In the genomic region with DNA sequence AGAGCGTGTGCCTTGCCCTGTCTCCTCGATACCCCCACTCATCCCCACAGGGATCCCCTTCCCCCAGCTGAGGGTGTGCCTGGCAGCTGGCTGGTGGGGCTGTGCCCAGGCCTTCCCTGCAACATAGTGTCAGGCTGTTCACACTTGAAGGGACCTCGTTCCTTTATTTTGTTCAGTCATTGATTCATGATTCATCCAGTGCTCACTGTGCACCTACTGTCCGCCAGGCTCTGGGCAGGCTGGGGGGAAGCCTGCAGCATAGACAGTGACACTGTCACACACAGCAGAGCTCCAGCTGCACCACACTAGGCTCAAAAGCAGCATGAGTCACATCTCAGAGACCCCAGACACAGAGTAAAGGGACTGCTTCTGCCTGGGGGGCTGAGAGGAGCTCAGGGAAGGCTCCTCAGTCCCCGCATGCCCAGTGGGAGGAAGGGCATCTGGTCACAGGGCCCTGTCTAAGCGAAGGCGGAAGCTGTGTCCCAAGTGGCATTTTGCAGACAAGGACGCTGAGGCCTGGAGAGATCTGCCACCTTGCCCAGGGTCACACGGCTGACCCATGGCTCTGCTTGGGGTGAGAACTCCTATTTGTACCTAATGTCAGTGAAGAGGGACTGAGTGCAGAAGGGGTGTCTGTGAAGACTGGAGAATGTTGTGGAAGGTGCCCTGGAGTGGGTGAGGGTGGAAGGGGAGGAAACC, we compare ENCODE assay signal across 3 cellular contexts.
TF ChIP-seq lines count a peak whose summit lies in the region.

No MANE protein-coding gene starts in this region.

TF ChIP-seq in SK-N-SH, 30 proteins besides CTCF, POLR2A, EP300 and RAD21:
- no peak for TF ChIP-seq EZH2phosphoT487 (IDR thresholded peaks at IDR 0.05; ENCODE audit: borderline replicate concordance, low read depth)
- no peak for TF ChIP-seq FOXJ3 (CRISPR knock-in tag; IDR thresholded peaks at IDR 0.05)
- TF ChIP-seq SIN3A (IDR thresholded peaks at IDR 0.05; ENCODE audit: borderline replicate concordance, low read depth, low read length) = no peak
- TF ChIP-seq, protein P1, sequence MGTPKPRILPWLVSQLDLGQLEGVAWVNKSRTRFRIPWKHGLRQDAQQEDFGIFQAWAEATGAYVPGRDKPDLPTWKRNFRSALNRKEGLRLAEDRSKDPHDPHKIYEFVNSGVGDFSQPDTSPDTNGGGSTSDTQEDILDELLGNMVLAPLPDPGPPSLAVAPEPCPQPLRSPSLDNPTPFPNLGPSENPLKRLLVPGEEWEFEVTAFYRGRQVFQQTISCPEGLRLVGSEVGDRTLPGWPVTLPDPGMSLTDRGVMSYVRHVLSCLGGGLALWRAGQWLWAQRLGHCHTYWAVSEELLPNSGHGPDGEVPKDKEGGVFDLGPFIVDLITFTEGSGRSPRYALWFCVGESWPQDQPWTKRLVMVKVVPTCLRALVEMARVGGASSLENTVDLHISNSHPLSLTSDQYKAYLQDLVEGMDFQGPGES (IDR thresholded peaks at IDR 0.05; ENCODE audit: low read depth, low read length) = no peak
- no peak for TF ChIP-seq NRF1 (IDR thresholded peaks at IDR 0.05; ENCODE audit: low read depth, low read length)
- no peak for TF ChIP-seq ELF1 (IDR thresholded peaks at IDR 0.05)

TF ChIP-seq in SK-N-SH treated with all-trans-retinoic acid at 6 μM for 48 hours, 23 proteins besides CTCF, POLR2A, EP300 and RAD21:
- TF ChIP-seq, protein P2, sequence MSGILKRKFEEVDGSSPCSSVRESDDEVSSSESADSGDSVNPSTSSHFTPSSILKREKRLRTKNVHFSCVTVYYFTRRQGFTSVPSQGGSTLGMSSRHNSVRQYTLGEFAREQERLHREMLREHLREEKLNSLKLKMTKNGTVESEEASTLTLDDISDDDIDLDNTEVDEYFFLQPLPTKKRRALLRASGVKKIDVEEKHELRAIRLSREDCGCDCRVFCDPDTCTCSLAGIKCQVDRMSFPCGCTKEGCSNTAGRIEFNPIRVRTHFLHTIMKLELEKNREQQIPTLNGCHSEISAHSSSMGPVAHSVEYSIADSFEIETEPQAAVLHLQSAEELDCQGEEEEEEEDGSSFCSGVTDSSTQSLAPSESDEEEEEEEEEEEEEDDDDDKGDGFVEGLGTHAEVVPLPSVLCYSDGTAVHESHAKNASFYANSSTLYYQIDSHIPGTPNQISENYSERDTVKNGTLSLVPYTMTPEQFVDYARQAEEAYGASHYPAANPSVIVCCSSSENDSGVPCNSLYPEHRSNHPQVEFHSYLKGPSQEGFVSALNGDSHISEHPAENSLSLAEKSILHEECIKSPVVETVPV (CRISPR knock-in tag; IDR thresholded peaks at IDR 0.05) = no peak
- TF ChIP-seq RARB (CRISPR knock-in tag; IDR thresholded peaks at IDR 0.05) = no peak

TF ChIP-seq in H1, 55 proteins besides CTCF, POLR2A, EP300 and RAD21:
- no peak for TF ChIP-seq TCF12 (IDR thresholded peaks at IDR 0.05; ENCODE audit: low read depth, low read length)
